1 cellular context compared by ENCODE assay signal in genomic region chr1:202251424-202252256, GRCh38.
TF ChIP-seq lines count a peak whose summit lies in the region.

No MANE protein-coding gene starts in this region.

TF ChIP-seq in HepG2, 621 proteins besides CTCF, POLR2A, EP300 and RAD21:
- TF ChIP-seq ZNF672 (CRISPR knock-in tag; IDR thresholded peaks at IDR 0.05), result no peak
- peak; percentile 54 for TF ChIP-seq CREB1 (IDR thresholded peaks at IDR 0.05)
- TF ChIP-seq CREB1 (CRISPR knock-in tag; IDR thresholded peaks at IDR 0.05), result no peak
